15 cellular contexts compared by ENCODE assay signal in genomic region chr2:185567940-185568339, GRCh38.
"Had no signal": no experiment of that assay in that cellular context is flagged by ENCODE, and none has a peak within 500 bp of the region (broad histone marks: within the 10 kb centered on the region; RNA-seq: fewer than 3 reads in every experiment).

No MANE protein-coding gene starts in this region.

- H3K27me3 ChIP-seq: colonic mucosa, neutrophil, right atrium auricular region, transverse colon had no signal

- H3K27ac ChIP-seq: colonic mucosa, neutrophil, right atrium auricular region, transverse colon, VCaP had no signal

- ATAC-seq: activated T-helper 17 cell treated with anti-CD3 and anti-CD28 coated beads, Interleukin-2, amount 50 U/mL, for 72 hours; stimulated activated naive B cell treated with anti-CD40 and anti-IgM and Interleukin-4, amounts not matched to agents 10 μg/mL and 1 μg/mL and 100 μg/mL, for 72 hours had no signal

- DNase-seq: activated CD4-positive, alpha-beta T cell treated with anti-CD3 and anti-CD28 coated beads for 48 hours; activated CD8-positive, alpha-beta memory T cell treated with anti-CD3 and anti-CD28 coated beads for 24 hours; activated naive CD4-positive, alpha-beta T cell treated with anti-CD3 and anti-CD28 coated beads for 36 hours; colonic mucosa; effector CD4-positive, alpha-beta T cell; kidney glomerular epithelial cell; midbrain; small intestine; stimulated activated naive B cell treated with anti-CD40 and anti-IgM and Interleukin-4, amounts not matched to agents 10 μg/mL and 1 μg/mL and 100 μg/mL, for 72 hours; T-helper 9 cell; transverse colon had no signal

- H3K9me3 ChIP-seq: colonic mucosa, neutrophil, right atrium auricular region, transverse colon had no signal

- H3K4me3 ChIP-seq: colonic mucosa, right atrium auricular region, transverse colon had no signal

- H3K4me1 ChIP-seq: colonic mucosa, right atrium auricular region, transverse colon had no signal

- H3K36me3 ChIP-seq: colonic mucosa, neutrophil, right atrium auricular region, transverse colon had no signal
